ENCODE assay signal across 7 cellular contexts in genomic region chr17:78708510-78708973, GRCh38.
DNase-seq lines count a peak whose midpoint lies in the region; TF ChIP-seq lines count a peak whose summit lies in the region.

No MANE protein-coding gene starts in this region.

- H3K9me3 ChIP-seq in Karpas-422 (ENCODE audit: low read length) (no peaks in the 10 kb centered on the region), tibial artery (no peaks in the 10 kb centered on the region)

- H3K9me2 ChIP-seq in Karpas-422 (replicated peaks; ENCODE audit: insufficient read depth, low read length), result no peaks in the 10 kb centered on the region

- H4K20me1 ChIP-seq in Karpas-422 (ENCODE audit: insufficient read depth, low read depth, low read length), result 0 out of 2 replicates have a peak, but pooled peaks cover 2% of the 10 kb centered on the region

- peak overlapping the region; percentile 11 for H3K4me2 ChIP-seq in Karpas-422 (ENCODE audit: low read depth, low read length, poor library complexity, severe bottlenecking)

- no peak overlapping the region for H3K27ac ChIP-seq in Karpas-422 (ENCODE audit: low read length)
- no peak overlapping the region for H3K27ac ChIP-seq in tibial artery

- H3K27me3 ChIP-seq in Karpas-422 (ENCODE audit: low read length), result no peaks in the 10 kb centered on the region
- no peaks in the 10 kb centered on the region for H3K27me3 ChIP-seq in tibial artery

- H3K4me1 ChIP-seq in Karpas-422 (ENCODE audit: low read length) (peaks cover 33% of the 10 kb centered on the region), tibial artery (no peaks in the 10 kb centered on the region)

- H3K4me3 ChIP-seq in GM12875 (ENCODE audit: low read depth, low read length) (no peak overlapping the region), Karpas-422 (ENCODE audit: low read length) (no peak overlapping the region), foreskin fibroblast (ENCODE audit: low read depth in 1 of 2, low read length in 2 of 2) (no peak overlapping the region), tibial artery (no peak overlapping the region)

- H3K79me2 ChIP-seq in Karpas-422 (ENCODE audit: low read length), result no peaks in the 10 kb centered on the region

- H3K36me3 ChIP-seq in Karpas-422 (ENCODE audit: insufficient read depth, low read length) (no peaks in the 10 kb centered on the region), tibial artery (peaks cover 0 to 23% (median 7%) of the 10 kb centered on the region in 3 donors)

- peak; percentile 76 for TF ChIP-seq CTCF in GM12875 (IDR thresholded peaks at IDR 0.05; ENCODE audit: borderline replicate concordance, insufficient read depth, low read depth, low read length)
- peak; percentile 88 for TF ChIP-seq CTCF in foreskin fibroblast (IDR thresholded peaks at IDR 0.05; ENCODE audit: low read depth, low read length)
- TF ChIP-seq CTCF in tibial artery (IDR thresholded peaks at IDR 0.05), result peak; percentile 83

- H3K9ac ChIP-seq in Karpas-422 (ENCODE audit: low read length), result no peak overlapping the region

- peak; percentile 91 for DNase-seq in Karpas-422
- DNase-seq in RKO (ENCODE audit: low spot score), result peak; percentile 80
- DNase-seq in activated effector memory CD4-positive, alpha-beta T cell treated with Interleukin-2 at 50 U/mL for 16 hours, result peak; percentile 39
- peak; percentile 72 to 89 for DNase-seq in foreskin fibroblast
- DNase-seq in non-pigmented ciliary epithelial cell (ENCODE audit: low read depth), result peak; percentile 41
- peak; percentile 58 to 76 for DNase-seq in tibial artery

- H2AFZ ChIP-seq in Karpas-422 (ENCODE audit: low read length), result no peak overlapping the region

- intact Hi-C loops in tibial artery (cut with DNase I; ENCODE audit: low total_unique reads), result loop anchor here (5.0 kb wide), 1 partner anchor 211 kb away; no protein-coding TSS in a partner anchor

Comparison
In these comparisons a context has a peak if more than half of its experiments do, and no peak if none do; other contexts are left out.
1. DNase-seq: peak in every context shown above with its lines; median percentile 91 in Karpas-422; 80 in foreskin fibroblast; 80 in RKO; 67 in tibial artery; 41 in non-pigmented ciliary epithelial cell; 39 in activated effector memory CD4-positive, alpha-beta T cell treated with Interleukin-2 at 50 U/mL for 16 hours.